20 cellular contexts compared by ENCODE assay signal in genomic region chr11:65379698-65380459, GRCh38. TPM values are rescaled to one million over a fixed set of nuclear protein-coding genes. Genes with fewer than 3 reads are reported as not detected.
A peak's percentile ranks its signal among the peaks of the same experiment; 100 is the strongest.
DNase-seq lines count a peak whose midpoint lies in the region; ATAC-seq and TF ChIP-seq lines count a peak whose summit lies in the region.
"Had no signal": no experiment of that assay in that cellular context is flagged by ENCODE, and none has a peak within 500 bp of the region (broad histone marks: within the 10 kb centered on the region; RNA-seq: fewer than 3 reads in every experiment).

No MANE protein-coding gene starts in this region.

- H2AFZ ChIP-seq in mesenchymal stem cell (ENCODE audit: low read depth, low read length): no peak overlapping the region

- no peak overlapping the region for H3K9ac ChIP-seq in mesenchymal stem cell (ENCODE audit: low read length)

- H3K4me1 ChIP-seq in mesenchymal stem cell (ENCODE audit: control insufficient read depth, insufficient read depth, low read depth, low read length): peaks cover 52% of the 10 kb centered on the region
- H3K4me1 ChIP-seq in vagina: peaks cover 47% of the 10 kb centered on the region
- peaks cover 8% of the 10 kb centered on the region for H3K4me1 ChIP-seq in foreskin keratinocyte
- H3K4me1 ChIP-seq: BE2C had no signal

- TF ChIP-seq POLR2A in vagina (IDR thresholded peaks at IDR 0.05): no peak

- H3K23ac ChIP-seq in mesenchymal stem cell (ENCODE audit: low read length in 2 of 2): peak overlapping the region in 1 of 2 experiments; percentile 19

- H4K8ac ChIP-seq in mesenchymal stem cell (ENCODE audit: low read length): no peak overlapping the region

- intact Hi-C loops in natural killer cell (cut with micrococcal nuclease): no loop called here
- intact Hi-C loops in activated CD8-positive, alpha-beta T cell treated with anti-CD3 and anti-CD28 coated beads for 36 hours (cut with micrococcal nuclease): loop anchor here (5.0 kb wide), 1 partner anchor 47 kb away; no protein-coding TSS in a partner anchor
- intact Hi-C loops in vagina (cut with DNase I): loop anchor here (2.0 to 5.0 kb wide), 2 partner anchors 25 to 37 kb away; partner anchors contain the start of gene TIGD3
- intact Hi-C loops in dorsolateral prefrontal cortex (cut with DNase I): loop anchor here in 1 of 2 donors (5.0 kb wide), 1 partner anchor 132 kb away; no protein-coding TSS in a partner anchor

- H2BK5ac ChIP-seq in mesenchymal stem cell (ENCODE audit: low read depth, low read length, poor library complexity, severe bottlenecking): no peak overlapping the region

- peak overlapping the region; percentile 56 for H2BK120ac ChIP-seq in mesenchymal stem cell (ENCODE audit: low read depth, low read length)

- H3K27me3 Mint-ChIP-seq in natural killer cell treated with Interleukin-12 subunit alpha and Interleukin-12 subunit beta and Interleukin-15 and Interleukin-18, amount 100 ng/mL, for 72 hours: no peaks in the 10 kb centered on the region
- H3K27me3 Mint-ChIP-seq in natural killer cell (ENCODE audit: low read depth in 2 of 2): no peaks in the 10 kb centered on the region
- H3K27me3 Mint-ChIP-seq in activated CD8-positive, alpha-beta T cell treated with anti-CD3 and anti-CD28 coated beads for 36 hours: no peaks in the 10 kb centered on the region

- ATAC-seq in natural killer cell treated with Interleukin-12 subunit alpha and Interleukin-12 subunit beta and Interleukin-15 and Interleukin-18, amount 100 ng/mL, for 72 hours: no peak
- no peak for ATAC-seq in natural killer cell
- no peak for ATAC-seq in activated CD8-positive, alpha-beta T cell treated with anti-CD3 and anti-CD28 coated beads for 36 hours
- ATAC-seq in foreskin keratinocyte: no peak
- ATAC-seq: HCT116 had no signal

- peak overlapping the region; percentile 95 for H2BK15ac ChIP-seq in mesenchymal stem cell (ENCODE audit: low read depth, poor library complexity, severe bottlenecking)

- POLR2A ChIA-PET in activated CD8-positive, alpha-beta T cell treated with anti-CD3 and anti-CD28 coated beads for 36 hours (lab: Charles Lee): interaction anchor here (1.0 to 18.5 kb wide), 5 partner anchors 9 to 123 kb away, joined by 3 to 339 read pairs (median 9); partner anchors contain the start of genes MALAT1 and NEAT1

- peaks cover 25 to 30% of the 10 kb centered on the region in 2 donors for H3K4me1 Mint-ChIP-seq in natural killer cell treated with Interleukin-12 subunit alpha and Interleukin-12 subunit beta and Interleukin-15 and Interleukin-18, amount 100 ng/mL, for 72 hours (ENCODE audit: low read depth in 2 of 2)
- H3K4me1 Mint-ChIP-seq in natural killer cell: peaks cover 30 to 37% of the 10 kb centered on the region in 2 donors
- H3K4me1 Mint-ChIP-seq in activated CD8-positive, alpha-beta T cell treated with anti-CD3 and anti-CD28 coated beads for 36 hours (ENCODE audit: low read depth): peaks cover 27% of the 10 kb centered on the region

- H3K36me3 ChIP-seq in mesenchymal stem cell (ENCODE audit: control insufficient read depth in 1 of 2, insufficient read depth in 2 of 2, low read depth in 1 of 2, low read length in 2 of 2) (no peaks in the 10 kb centered on the region), vagina (no peaks in the 10 kb centered on the region)
- H3K36me3 ChIP-seq: BE2C, colonic mucosa had no signal

- peak overlapping the region in 1 of 2 donors; percentile 100 for H3K27ac Mint-ChIP-seq in natural killer cell treated with Interleukin-12 subunit alpha and Interleukin-12 subunit beta and Interleukin-15 and Interleukin-18, amount 100 ng/mL, for 72 hours
- peak overlapping the region in 1 of 2 donors; percentile 99 for H3K27ac Mint-ChIP-seq in natural killer cell
- H3K27ac Mint-ChIP-seq in activated CD8-positive, alpha-beta T cell treated with anti-CD3 and anti-CD28 coated beads for 36 hours: no peak overlapping the region

- H3K18ac ChIP-seq in mesenchymal stem cell (ENCODE audit: low read depth in 1 of 2, low read length in 2 of 2): peak overlapping the region in 1 of 2 experiments; percentile 63

- no peak for DNase-seq in natural killer cell treated with Interleukin-12 subunit alpha and Interleukin-12 subunit beta and Interleukin-15 and Interleukin-18, amount 100 ng/mL, for 72 hours (ENCODE audit: low spot score)
- DNase-seq in natural killer cell (no peak), mesenchymal stem cell (no peak), vagina (ENCODE audit: extremely low spot score in 2 of 2) (no peak), foreskin keratinocyte (no peak), dorsolateral prefrontal cortex (no peak)
- no peak for DNase-seq in activated CD8-positive, alpha-beta T cell treated with anti-CD3 and anti-CD28 coated beads for 36 hours
- no peak for DNase-seq in activated CD4-positive, CD25-positive, alpha-beta regulatory T cell treated with anti-CD3 and anti-CD28 coated beads, Interleukin-2, amount 50 U/mL, for 72 hours
- DNase-seq: activated CD4-positive, CD25-positive, alpha-beta regulatory T cell; activated gamma-delta T cell treated with Interleukin-2 at 50 U/mL for 16 hours; BE2C; midbrain; MV-4-11; NK-92 treated with Interleukin-12 subunit alpha and Interleukin-12 subunit beta, amount 100 ng/mL, for 24 hours; stimulated activated CD4-positive, alpha-beta T cell treated with anti-CD3 and anti-CD28 coated beads, Interleukin-2, amount 100 ng/mL, for 48 hours; stimulated activated naive CD4-positive, alpha-beta T cell treated with Interleukin-2 at 50 U/mL for 16 hours had no signal

- H3K4ac ChIP-seq in mesenchymal stem cell (ENCODE audit: low read depth in 1 of 2, low read length in 2 of 2): peak overlapping the region in 1 of 2 experiments; percentile 26

- H2BK12ac ChIP-seq in mesenchymal stem cell (ENCODE audit: low read length in 2 of 2): peak overlapping the region; percentile 12 to 98

- H3K36me3 Mint-ChIP-seq in natural killer cell treated with Interleukin-12 subunit alpha and Interleukin-12 subunit beta and Interleukin-15 and Interleukin-18, amount 100 ng/mL, for 72 hours: no peaks in the 10 kb centered on the region
- no peaks in the 10 kb centered on the region for H3K36me3 Mint-ChIP-seq in natural killer cell
- H3K36me3 Mint-ChIP-seq in activated CD8-positive, alpha-beta T cell treated with anti-CD3 and anti-CD28 coated beads for 36 hours (ENCODE audit: low read depth): no peaks in the 10 kb centered on the region

- no peak overlapping the region for H3K4me2 ChIP-seq in mesenchymal stem cell (ENCODE audit: low read length, poor library complexity, severe bottlenecking)

- peak overlapping the region; percentile 38 for H2AK5ac ChIP-seq in mesenchymal stem cell (ENCODE audit: low read length, severe bottlenecking)

- H4K91ac ChIP-seq in mesenchymal stem cell (ENCODE audit: low read length): peak overlapping the region; percentile 43

- WGBS in mesenchymal stem cell: 92% methylated on average over 11 of the region's 13 CpGs

- H3K27me3 ChIP-seq in mesenchymal stem cell (ENCODE audit: control insufficient read depth in 1 of 2, insufficient read depth in 1 of 2, low read length in 2 of 2): no peaks in the 10 kb centered on the region
- H3K27me3 ChIP-seq in vagina: no peaks in the 10 kb centered on the region
- H3K27me3 ChIP-seq in foreskin keratinocyte: no peaks in the 10 kb centered on the region
- H3K27me3 ChIP-seq in dorsolateral prefrontal cortex: no peaks in the 10 kb centered on the region
- H3K27me3 ChIP-seq: BE2C, colonic mucosa had no signal

- CTCF ChIA-PET in activated CD8-positive, alpha-beta T cell treated with anti-CD3 and anti-CD28 coated beads for 36 hours (lab: Charles Lee): interaction anchor here (0.6 to 6.1 kb wide), 7 partner anchors 9 to 131 kb away, joined by 3 to 37 read pairs (median 4); partner anchors contain the start of gene DPF2

- H3K4me3 ChIP-seq in mesenchymal stem cell (ENCODE audit: insufficient read depth in 1 of 2, low read depth in 1 of 2, low read length in 2 of 2): no peak overlapping the region
- H3K4me3 ChIP-seq in vagina: no peak overlapping the region
- no peak overlapping the region for H3K4me3 ChIP-seq in dorsolateral prefrontal cortex
- H3K4me3 ChIP-seq: colonic mucosa, SK-N-MC had no signal

- H3K4me3 Mint-ChIP-seq in natural killer cell treated with Interleukin-12 subunit alpha and Interleukin-12 subunit beta and Interleukin-15 and Interleukin-18, amount 100 ng/mL, for 72 hours: peak overlapping the region; percentile 34
- no peak overlapping the region for H3K4me3 Mint-ChIP-seq in natural killer cell
- H3K4me3 Mint-ChIP-seq in activated CD8-positive, alpha-beta T cell treated with anti-CD3 and anti-CD28 coated beads for 36 hours: peak overlapping the region; percentile 26

- peaks cover 11% of the 10 kb centered on the region for H3K79me1 ChIP-seq in mesenchymal stem cell (replicated peaks; ENCODE audit: low read length, poor library complexity, severe bottlenecking)

- TF ChIP-seq CTCF in natural killer cell (IDR thresholded peaks at IDR 0.05) (no peak), vagina (IDR thresholded peaks at IDR 0.05) (no peak), foreskin keratinocyte (conservative IDR thresholded peaks at IDR 0.05) (no peak), dorsolateral prefrontal cortex (IDR thresholded peaks at IDR 0.05 in 54 of 56, conservative IDR thresholded peaks at IDR 0.05 in 2 of 56; ENCODE audit: low read depth in 1 of 56, partially characterized antibody in 56 of 56) (no peak)
- no peak for TF ChIP-seq CTCF in activated CD8-positive, alpha-beta T cell treated with anti-CD3 and anti-CD28 coated beads for 36 hours (IDR thresholded peaks at IDR 0.05)

- H3K27ac ChIP-seq in mesenchymal stem cell (ENCODE audit: low read length, poor library complexity, severe bottlenecking) (no peak overlapping the region), vagina (peak overlapping the region; percentile 98), foreskin keratinocyte (no peak overlapping the region), dorsolateral prefrontal cortex (peak overlapping the region in 5 of 59 donors; percentile 3 to 100 (median 25))
- H3K27ac ChIP-seq: SK-N-MC had no signal

- peak overlapping the region in 1 of 2 experiments; percentile 44 for H3K14ac ChIP-seq in mesenchymal stem cell (ENCODE audit: low read length in 2 of 2)

- no peaks in the 10 kb centered on the region for H3K9me3 ChIP-seq in mesenchymal stem cell (ENCODE audit: control insufficient read depth, low read length)
- no peaks in the 10 kb centered on the region for H3K9me3 ChIP-seq in vagina
- H3K9me3 ChIP-seq: BE2C, colonic mucosa had no signal

- no peaks in the 10 kb centered on the region for H3K9me3 Mint-ChIP-seq in natural killer cell treated with Interleukin-12 subunit alpha and Interleukin-12 subunit beta and Interleukin-15 and Interleukin-18, amount 100 ng/mL, for 72 hours
- H3K9me3 Mint-ChIP-seq in natural killer cell: no peaks in the 10 kb centered on the region
- H3K9me3 Mint-ChIP-seq in activated CD8-positive, alpha-beta T cell treated with anti-CD3 and anti-CD28 coated beads for 36 hours: no peaks in the 10 kb centered on the region

RNA-seq across cellular contexts. Expression of gene SLC25A45, which starts 2.6 kb away (rescaled TPM):
- total RNA-seq in natural killer cell treated with Interleukin-12 subunit alpha and Interleukin-12 subunit beta and Interleukin-15 and Interleukin-18, amount 100 ng/mL, for 72 hours: 10 to 100 TPM; 10.8 to 12.6 TPM
- 10 to 100 TPM; 50.9 to 61.1 (median 61.0) TPM for total RNA-seq in natural killer cell
- total RNA-seq in activated CD8-positive, alpha-beta T cell treated with anti-CD3 and anti-CD28 coated beads for 36 hours: 10 to 100 TPM; 12.8 to 14.4 TPM
- polyA plus RNA-seq in mesenchymal stem cell (2013, experiment 1 of 2): 2.2 TPM
- polyA plus RNA-seq in mesenchymal stem cell (2013, experiment 2 of 2): 1.9 TPM
- 2.2 TPM for total RNA-seq in vagina
- 0.25 and 0.58 TPM in 2 replicates for total RNA-seq in foreskin keratinocyte
- 0.16 and 0.17 TPM in 2 replicates for polyA plus RNA-seq in foreskin keratinocyte
- total RNA-seq in dorsolateral prefrontal cortex: 10 to 100 TPM in 51 of 120 experiments, 1 to 10 TPM in 69; 3.6 to 18.2 (median 9.0) TPM

RNA-seq across cellular contexts. Expression of gene FRMD8, which starts 6.6 kb away (rescaled TPM):
- 10 to 100 TPM; 50.5 to 68.4 TPM for total RNA-seq in natural killer cell treated with Interleukin-12 subunit alpha and Interleukin-12 subunit beta and Interleukin-15 and Interleukin-18, amount 100 ng/mL, for 72 hours
- total RNA-seq in natural killer cell (10 to 100 TPM; 45.6 to 58.4 (median 57.7) TPM), vagina (53.3 TPM), foreskin keratinocyte (26.3 and 29.7 TPM in 2 replicates), dorsolateral prefrontal cortex (10 to 100 TPM; 14.1 to 50.3 (median 21.7) TPM)
- 10 to 100 TPM; 26.8 to 33.3 TPM for total RNA-seq in activated CD8-positive, alpha-beta T cell treated with anti-CD3 and anti-CD28 coated beads for 36 hours
- 24.6 TPM for polyA plus RNA-seq in mesenchymal stem cell (2013, experiment 1 of 2)
- 25.1 TPM for polyA plus RNA-seq in mesenchymal stem cell (2013, experiment 2 of 2)
- polyA plus RNA-seq in foreskin keratinocyte: 16.0 and 17.0 TPM in 2 replicates

RNA-seq across cellular contexts. Expression of gene TIGD3, which starts 25.3 kb away (rescaled TPM):
- total RNA-seq in natural killer cell treated with Interleukin-12 subunit alpha and Interleukin-12 subunit beta and Interleukin-15 and Interleukin-18, amount 100 ng/mL, for 72 hours: 1 to 10 TPM in 1 of 2 donors, under 1 TPM in 1; 0.59 to 1.3 TPM
- total RNA-seq in natural killer cell (1 to 10 TPM in 2 of 3 donors, under 1 TPM in 1; 0.70 to 2.2 (median 1.2) TPM), vagina (not detected), foreskin keratinocyte (0.07 and 0.14 TPM in 2 replicates), dorsolateral prefrontal cortex (1 to 10 TPM in 119 of 120 experiments, under 1 TPM in 1; 0.77 to 4.5 (median 2.4) TPM)
- total RNA-seq in activated CD8-positive, alpha-beta T cell treated with anti-CD3 and anti-CD28 coated beads for 36 hours: 1 to 10 TPM in 1 of 2 experiments, under 1 TPM in 1; 0.65 to 1.4 TPM
- 0.06 TPM for polyA plus RNA-seq in mesenchymal stem cell (2013, experiment 1 of 2)
- 0.05 TPM for polyA plus RNA-seq in mesenchymal stem cell (2013, experiment 2 of 2)
- 0.10 and 0.13 TPM in 2 replicates for polyA plus RNA-seq in foreskin keratinocyte
- total RNA-seq: renal cortical epithelial cell had no signal

RNA-seq across cellular contexts. Expression of gene NEAT1, which starts 42.7 kb away (rescaled TPM):
- total RNA-seq in natural killer cell treated with Interleukin-12 subunit alpha and Interleukin-12 subunit beta and Interleukin-15 and Interleukin-18, amount 100 ng/mL, for 72 hours: 100 to 1,000 TPM; 432 to 571 TPM
- total RNA-seq in natural killer cell: 1,000 to 10,000 TPM; 1,031 to 1,768 (median 1,493) TPM
- 100 to 1,000 TPM; 313 to 358 TPM for total RNA-seq in activated CD8-positive, alpha-beta T cell treated with anti-CD3 and anti-CD28 coated beads for 36 hours
- polyA plus RNA-seq in mesenchymal stem cell (2013, experiment 1 of 2): 51.2 TPM
- 44.5 TPM for polyA plus RNA-seq in mesenchymal stem cell (2013, experiment 2 of 2)
- 857 TPM for total RNA-seq in vagina
- 66.8 and 83.1 TPM in 2 replicates for total RNA-seq in foreskin keratinocyte
- 100 and 119 TPM in 2 replicates for polyA plus RNA-seq in foreskin keratinocyte
- 1,000 to 10,000 TPM in 5 of 120 experiments, 100 to 1,000 TPM in 115; 106 to 1,508 (median 405) TPM for total RNA-seq in dorsolateral prefrontal cortex

RNA-seq across cellular contexts. Expression of gene DPF2, which starts 46.2 kb away (rescaled TPM):
- total RNA-seq in natural killer cell treated with Interleukin-12 subunit alpha and Interleukin-12 subunit beta and Interleukin-15 and Interleukin-18, amount 100 ng/mL, for 72 hours: 10 to 100 TPM; 61.8 to 82.5 TPM
- total RNA-seq in natural killer cell: 100 to 1,000 TPM in 1 of 3 donors, 10 to 100 TPM in 2; 69.6 to 102 (median 89.1) TPM
- total RNA-seq in activated CD8-positive, alpha-beta T cell treated with anti-CD3 and anti-CD28 coated beads for 36 hours: 10 to 100 TPM; 50.3 to 61.5 TPM
- polyA plus RNA-seq in mesenchymal stem cell (2013, experiment 1 of 2): 52.4 TPM
- polyA plus RNA-seq in mesenchymal stem cell (2013, experiment 2 of 2): 46.0 TPM
- total RNA-seq in vagina: 33.1 TPM
- 29.1 and 31.7 TPM in 2 replicates for total RNA-seq in foreskin keratinocyte
- 38.0 and 38.7 TPM in 2 replicates for polyA plus RNA-seq in foreskin keratinocyte
- 100 to 1,000 TPM in 5 of 120 experiments, 10 to 100 TPM in 115; 51.4 to 114 (median 73.5) TPM for total RNA-seq in dorsolateral prefrontal cortex
